Comparison of ENCODE assay signal across 16 cellular contexts in the genomic region with DNA sequence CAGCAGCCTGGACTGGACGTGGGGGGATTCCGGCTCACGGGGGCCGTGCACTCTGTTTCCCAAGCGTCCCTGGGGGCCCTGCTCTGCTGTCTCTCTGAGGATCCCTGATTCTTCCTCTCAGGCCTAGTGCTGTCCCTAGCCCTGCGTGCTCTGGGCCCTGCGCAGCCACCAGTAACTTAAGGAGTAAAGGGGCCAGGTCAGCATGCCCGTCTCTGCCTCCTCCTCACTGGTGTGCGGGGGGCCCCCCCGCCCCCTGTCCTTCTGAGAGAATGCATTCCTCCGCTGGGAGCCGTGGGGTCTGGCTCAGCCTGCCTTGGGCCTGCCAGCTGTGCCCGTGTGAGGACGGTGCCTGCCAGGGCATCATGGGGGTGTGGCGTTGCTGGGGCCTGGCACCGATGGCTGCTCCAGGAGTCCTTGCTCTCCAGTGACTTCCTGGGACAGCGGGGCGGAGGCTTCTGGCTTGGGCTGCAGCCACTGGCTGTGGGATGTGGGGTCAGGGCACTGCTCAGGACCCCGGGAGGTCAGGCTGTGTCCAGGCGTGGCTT.
A peak's percentile ranks its signal among the peaks of the same experiment; 100 is the strongest.
DNase-seq lines count a peak whose midpoint lies in the region; ATAC-seq and TF ChIP-seq lines count a peak whose summit lies in the region.
"Had no signal": no experiment of that assay in that cellular context is flagged by ENCODE, and none has a peak within 500 bp of the region (broad histone marks: within the 10 kb centered on the region; RNA-seq: fewer than 3 reads in every experiment).

No MANE protein-coding gene starts in this region.

- TF ChIP-seq POLR2A in IMR-90 (IDR thresholded peaks at IDR 0.05; ENCODE audit: low read depth, low read length), result no peak

- no peak overlapping the region for H3K23ac ChIP-seq in IMR-90 (ENCODE audit: low read depth, low read length)

- no peak for TF ChIP-seq CTCF in IMR-90 (conservative IDR thresholded peaks at IDR 0.05; ENCODE audit: low read depth, low read length)

- H2BK15ac ChIP-seq in IMR-90 (ENCODE audit: low read depth, low read length), result no peak overlapping the region

- BruUV-seq in IMR-90 (replicated peaks; lab: Mats Ljungman, UMichigan), result no TSS peak

- POLR2A ChIA-PET in IMR-90 (lab: Charles Lee; ENCODE audit: unreplicated experiment), result no interaction called here

- CTCF ChIA-PET in IMR-90 (lab: Yijun Ruan, JAX), result no interaction called here

- H3K9ac ChIP-seq in IMR-90 (ENCODE audit: low read depth, low read length), result no peak overlapping the region

- H4K91ac ChIP-seq in IMR-90 (ENCODE audit: insufficient read depth, low read depth, low read length), result no peak overlapping the region

- no peak overlapping the region for H2BK120ac ChIP-seq in IMR-90 (ENCODE audit: low read depth, low read length)

- peak; percentile 12; the same call in 1 of the 2 replicates for ATAC-seq in IMR-90 (ENCODE audit: low read depth)
- ATAC-seq in GM21515 (IDR thresholded peaks at IDR 0.05; ENCODE audit: unreplicated experiment), result no peak

- no peaks in the 10 kb centered on the region for H4K20me1 ChIP-seq in IMR-90 (ENCODE audit: insufficient read depth, low read length)

- no peak overlapping the region for H3K56ac ChIP-seq in IMR-90 (ENCODE audit: extremely low read depth, insufficient read depth, low read length)

- 65% methylated on average over 7 of the region's 20 CpGs; no CpG with 5 or more reads in 1 of the 2 experiments for WGBS in IMR-90 (ENCODE audit: extremely low coverage in 2 of 2, insufficient read length in 1 of 2), 2 experiments

- no peak overlapping the region for H3K4ac ChIP-seq in IMR-90 (ENCODE audit: low read depth, low read length)

- dilution Hi-C loops in IMR-90 (cut with HindIII; ENCODE audit: low sequenced_read_pairs, unreplicated experiment), result no loop called here

- H2BK5ac ChIP-seq in IMR-90 (ENCODE audit: low read depth, low read length, poor library complexity, severe bottlenecking), result no peak overlapping the region

- TF ChIP-seq RAD21 in IMR-90 (IDR thresholded peaks at IDR 0.05; ENCODE audit: low read length), result no peak

- H3K36me3 ChIP-seq in IMR-90 (ENCODE audit: control insufficient read depth, insufficient read depth, low read length), result no peaks in the 10 kb centered on the region
- H3K36me3 ChIP-seq: ascending aorta, esophagus squamous epithelium had no signal

- no peak overlapping the region for H3K4me2 ChIP-seq in IMR-90 (ENCODE audit: low read depth, low read length)

- peaks cover 5% of the 10 kb centered on the region; the same call in 1 of the 2 replicates for H3K9me1 ChIP-seq in IMR-90 (ENCODE audit: insufficient read depth, low read length)

- peaks cover 3% of the 10 kb centered on the region; the same call in 1 of the 2 replicates for H3K9me3 ChIP-seq in IMR-90 (ENCODE audit: control insufficient read depth, insufficient read depth, low read length)
- H3K9me3 ChIP-seq: ascending aorta, esophagus squamous epithelium had no signal

- H3K79me1 ChIP-seq in IMR-90 (ENCODE audit: low read depth in 1 of 2, low read length in 2 of 2), result no peaks in the 10 kb centered on the region

- no peaks in the 10 kb centered on the region for H3K4me1 ChIP-seq in IMR-90 (ENCODE audit: control insufficient read depth, insufficient read depth, low read length)
- H3K4me1 ChIP-seq: ascending aorta, esophagus squamous epithelium had no signal

- intact Hi-C loops in IMR-90 (cut with micrococcal nuclease) (no loop called here), posterior vena cava (cut with DNase I) (no loop called here)

- no peak overlapping the region for H3K27ac ChIP-seq in IMR-90 (ENCODE audit: insufficient read depth, low read length)
- H3K27ac ChIP-seq: ascending aorta, C4-2B, esophagus squamous epithelium had no signal

- H2AK9ac ChIP-seq in IMR-90 (replicated peaks; ENCODE audit: low read depth, low read length, poor library complexity), result no peak overlapping the region

- H3K18ac ChIP-seq in IMR-90 (ENCODE audit: low read depth, low read length), result no peak overlapping the region

- no peak overlapping the region for H4K8ac ChIP-seq in IMR-90 (ENCODE audit: low read depth in 2 of 2, low read length in 2 of 2)

- no peak overlapping the region for H3K14ac ChIP-seq in IMR-90 (replicated peaks; ENCODE audit: low read depth, low read length)

- H3K27me3 ChIP-seq in IMR-90 (ENCODE audit: control insufficient read depth, insufficient read depth, low read length), result peaks cover 7% of the 10 kb centered on the region; the same call in 1 of the 2 replicates
- H3K27me3 ChIP-seq: ascending aorta had no signal

- H4K5ac ChIP-seq in IMR-90 (ENCODE audit: low read depth, low read length), result no peak overlapping the region

- DNase-seq in COLO668 (lab: John Stamatoyannopoulos, UW; ENCODE audit: unreplicated experiment), result peak; percentile 26
- no peak for DNase-seq in IMR-90
- peak; percentile 52 for DNase-seq in islet precursor cell
- peak; percentile 80 for DNase-seq in posterior vena cava (ENCODE audit: low spot score)
- no peak for DNase-seq in Kasumi-1 (lab: John Stamatoyannopoulos, UW)
- DNase-seq in UCSD-AML1 (lab: John Stamatoyannopoulos, UW; ENCODE audit: unreplicated experiment), result no peak
- DNase-seq: activated CD4-positive, alpha-beta T cell treated with anti-CD3 and anti-CD28 coated beads, Interleukin-2, amount 50 U/mL, for 48 hours; esophagus squamous epithelium; NCI-H1092; SHP77 treated with DMSO at 0.1 percent for 48 hours; stimulated activated naive B cell treated with anti-CD40 and anti-IgM and Interleukin-4, amounts not matched to agents 10 μg/mL and 1 μg/mL and 100 μg/mL, for 72 hours; T1000 had no signal

- H2AFZ ChIP-seq in IMR-90 (replicated peaks; ENCODE audit: low read length, poor library complexity), result no peak overlapping the region

- in situ Hi-C loops in IMR-90 (cut with MboI; ENCODE audit: low sequenced_read_pairs), result no loop called here

- no peak overlapping the region for H2AK5ac ChIP-seq in IMR-90 (ENCODE audit: low read depth, low read length)

- H2BK20ac ChIP-seq in IMR-90 (ENCODE audit: low read depth, low read length), result no peak overlapping the region

- H3K4me3 ChIP-seq in IMR-90 (ENCODE audit: insufficient read depth, low read depth, low read length), result no peak overlapping the region
- H3K4me3 ChIP-seq: ascending aorta, esophagus squamous epithelium, lung had no signal

TF ChIP-seq in IMR-90, 13 proteins besides CTCF, POLR2A, EP300 and RAD21:
- TF ChIP-seq SMC3 (IDR thresholded peaks at IDR 0.05; ENCODE audit: low read depth, low read length), result no peak

Comparison
In these comparisons a context has a peak if more than half of its experiments do, and no peak if none do; other contexts are left out.
1. DNase-seq: peak in COLO668 (single experiment), islet precursor cell (single experiment) and posterior vena cava (single experiment); none in IMR-90 (single experiment), Kasumi-1 (0 of 2) and UCSD-AML1 (single experiment).